17 cellular contexts compared by ENCODE assay signal in the genomic region with DNA sequence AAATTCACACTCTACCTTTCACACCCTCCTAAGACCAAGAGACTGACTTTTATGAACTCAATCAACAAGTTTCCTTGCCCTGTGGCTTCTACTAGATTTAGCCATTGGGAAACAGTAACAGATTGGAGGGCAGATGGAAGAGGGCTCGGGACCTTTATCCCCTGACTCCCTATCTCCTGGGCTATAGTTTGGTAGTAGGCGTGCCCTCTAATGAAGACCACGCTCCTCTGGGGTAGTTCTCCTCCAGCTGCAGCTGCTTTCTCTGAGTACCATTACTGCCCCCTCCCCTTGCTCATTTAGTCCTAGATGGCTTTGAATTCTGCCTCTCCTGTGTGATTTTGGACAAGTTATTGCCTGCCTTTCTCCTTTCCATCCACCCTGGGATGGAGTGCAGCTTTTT. TPM values are rescaled to one million over a fixed set of nuclear protein-coding genes. Genes with fewer than 3 reads are reported as not detected.
DNase-seq lines count a peak whose midpoint lies in the region; ATAC-seq and TF ChIP-seq lines count a peak whose summit lies in the region.
"Had no signal": no experiment of that assay in that cellular context is flagged by ENCODE, and none has a peak within 500 bp of the region (broad histone marks: within the 10 kb centered on the region; RNA-seq: fewer than 3 reads in every experiment).

No MANE protein-coding gene starts in this region.

- peak overlapping the region in 6 of 10 donors; percentile 1 to 79 (median 71) for H3K27ac ChIP-seq in heart right ventricle
- H3K27ac ChIP-seq in neural cell (ENCODE audit: low read length): peak overlapping the region; percentile 90
- H3K27ac ChIP-seq in thoracic aorta: peak overlapping the region; percentile 37 to 62
- H3K27ac ChIP-seq: C4-2B had no signal

- H3K36me3 ChIP-seq in heart right ventricle (no peaks in the 10 kb centered on the region), neural cell (ENCODE audit: insufficient read depth, low read length) (no peaks in the 10 kb centered on the region), thoracic aorta (no peaks in the 10 kb centered on the region)

- H4K20me1 ChIP-seq in neural cell (ENCODE audit: insufficient read depth): no peaks in the 10 kb centered on the region

- ATAC-seq in heart right ventricle (no peak), left ventricle myocardium superior (no peak), SK-N-SH treated with all-trans-retinoic acid at 6 μM for 48 hours (peak; percentile 31), thoracic aorta (ENCODE audit: insufficient number of reproducible peaks, low FRiP score, low read depth) (no peak), esophagus mucosa (no peak)

- H3K4me3 ChIP-seq in heart right ventricle (no peak overlapping the region), neural cell (ENCODE audit: low read length) (peak overlapping the region; percentile 15), thoracic aorta (no peak overlapping the region)

- no peak for DNase-seq in heart right ventricle
- no peak for DNase-seq in left ventricle myocardium superior
- DNase-seq in thoracic aorta (ENCODE audit: low spot score): no peak
- no peak for DNase-seq in NCI-H146 treated with DMSO at 0.1 percent for 48 hours (lab: John Stamatoyannopoulos, UW; ENCODE audit: unreplicated experiment)
- DNase-seq in NCI-H1105 (lab: John Stamatoyannopoulos, UW): no peak
- DNase-seq: GF-D8, HFFc6, NCI-H1092 treated with DMSO at 0.1 percent for 48 hours, NCI-H1694 treated with DMSO at 0.1 percent for 48 hours, NCI-H446, NCI-H748 treated with DMSO at 0.1 percent for 48 hours, OCI-M1, SHP77 treated with DMSO at 0.1 percent for 48 hours had no signal

- no peaks in the 10 kb centered on the region for H3K79me2 ChIP-seq in neural cell (replicated peaks; ENCODE audit: insufficient read depth, low read length)

- peaks cover 4% of the 10 kb centered on the region for H3F3A ChIP-seq in neural cell (ENCODE audit: insufficient read depth, low read length, poor library complexity, severe bottlenecking)

- no peak for TF ChIP-seq RAD21 in neural cell (conservative IDR thresholded peaks at IDR 0.05)

- peak overlapping the region; percentile 50 for H3K9ac ChIP-seq in neural cell (ENCODE audit: low read length)

- intact Hi-C loops in heart right ventricle (cut with DNase I) (loop anchor here in 1 of 10 donors (10.0 kb wide), 1 partner anchor 64 kb away; no protein-coding TSS in a partner anchor), left ventricle myocardium superior (cut with micrococcal nuclease) (no loop called here)

- H3K9me3 ChIP-seq in heart right ventricle: no peaks in the 10 kb centered on the region
- no peaks in the 10 kb centered on the region for H3K9me3 ChIP-seq in neural cell (ENCODE audit: low read length)
- no peaks in the 10 kb centered on the region for H3K9me3 ChIP-seq in thoracic aorta

- H3K27me3 ChIP-seq in heart right ventricle (no peaks in the 10 kb centered on the region), neural cell (ENCODE audit: insufficient read depth, low read depth, low read length) (no peaks in the 10 kb centered on the region), thoracic aorta (replicated peaks; ENCODE audit: insufficient read depth) (no peaks in the 10 kb centered on the region)

- peaks cover 0 to 29% (median 5%) of the 10 kb centered on the region in 9 donors for H3K4me1 ChIP-seq in heart right ventricle
- H3K4me1 ChIP-seq in thoracic aorta (ENCODE audit: control insufficient read depth in 1 of 2, low read depth in 2 of 2): peaks cover 11 to 19% of the 10 kb centered on the region in 2 donors

- no peak for TF ChIP-seq CTCF in heart right ventricle (IDR thresholded peaks at IDR 0.05)
- TF ChIP-seq CTCF in neural cell (IDR thresholded peaks at IDR 0.05; ENCODE audit: poor library complexity, severe bottlenecking): no peak
- TF ChIP-seq CTCF in thoracic aorta (IDR thresholded peaks at IDR 0.05): no peak

- peak overlapping the region; percentile 32 for H3K4me2 ChIP-seq in neural cell (ENCODE audit: low read length)

- H2AFZ ChIP-seq in neural cell (ENCODE audit: low read depth, low read length): no peak overlapping the region

- H3K9me2 ChIP-seq in neural cell (ENCODE audit: insufficient read depth, low read length): no peaks in the 10 kb centered on the region

- no peak for TF ChIP-seq EP300 in neural cell (conservative IDR thresholded peaks at IDR 0.05; ENCODE audit: poor library complexity, severe bottlenecking)

- 78 to 86% methylated on average over 3 of the region's 3 CpGs for WGBS in heart right ventricle, 2 donors

TF ChIP-seq in SK-N-SH treated with all-trans-retinoic acid at 6 μM for 48 hours, 23 proteins besides CTCF, POLR2A, EP300 and RAD21:
- TF ChIP-seq GLIS3 (CRISPR knock-in tag; IDR thresholded peaks at IDR 0.05) (peak; percentile 81; the same call in 1 of the 2 replicates), TOX (CRISPR knock-in tag; IDR thresholded peaks at IDR 0.05; ENCODE audit: borderline replicate concordance) (no peak), ZFP3 (CRISPR knock-in tag; IDR thresholded peaks at IDR 0.05) (peak; percentile 18; the same call in 1 of the 2 replicates), CSDC2 (CRISPR knock-in tag; IDR thresholded peaks at IDR 0.05) (peak; percentile 86)
- TF ChIP-seq, protein P1, sequence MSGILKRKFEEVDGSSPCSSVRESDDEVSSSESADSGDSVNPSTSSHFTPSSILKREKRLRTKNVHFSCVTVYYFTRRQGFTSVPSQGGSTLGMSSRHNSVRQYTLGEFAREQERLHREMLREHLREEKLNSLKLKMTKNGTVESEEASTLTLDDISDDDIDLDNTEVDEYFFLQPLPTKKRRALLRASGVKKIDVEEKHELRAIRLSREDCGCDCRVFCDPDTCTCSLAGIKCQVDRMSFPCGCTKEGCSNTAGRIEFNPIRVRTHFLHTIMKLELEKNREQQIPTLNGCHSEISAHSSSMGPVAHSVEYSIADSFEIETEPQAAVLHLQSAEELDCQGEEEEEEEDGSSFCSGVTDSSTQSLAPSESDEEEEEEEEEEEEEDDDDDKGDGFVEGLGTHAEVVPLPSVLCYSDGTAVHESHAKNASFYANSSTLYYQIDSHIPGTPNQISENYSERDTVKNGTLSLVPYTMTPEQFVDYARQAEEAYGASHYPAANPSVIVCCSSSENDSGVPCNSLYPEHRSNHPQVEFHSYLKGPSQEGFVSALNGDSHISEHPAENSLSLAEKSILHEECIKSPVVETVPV (CRISPR knock-in tag; IDR thresholded peaks at IDR 0.05): peak; percentile 57

TF ChIP-seq in neural cell, 6 proteins besides CTCF, POLR2A, EP300 and RAD21:
- no peak for TF ChIP-seq MXI1 (conservative IDR thresholded peaks at IDR 0.05; ENCODE audit: poor library complexity, severe bottlenecking)
- no peak for TF ChIP-seq SMC3 (conservative IDR thresholded peaks at IDR 0.05; ENCODE audit: poor library complexity)
- TF ChIP-seq EZH2 (IDR thresholded peaks at IDR 0.05; ENCODE audit: borderline replicate concordance, insufficient read depth, low read length, poor library complexity, severe bottlenecking): no peak
- no peak for TF ChIP-seq POLR2AphosphoS5 (IDR thresholded peaks at IDR 0.05)
- TF ChIP-seq, protein P2, sequence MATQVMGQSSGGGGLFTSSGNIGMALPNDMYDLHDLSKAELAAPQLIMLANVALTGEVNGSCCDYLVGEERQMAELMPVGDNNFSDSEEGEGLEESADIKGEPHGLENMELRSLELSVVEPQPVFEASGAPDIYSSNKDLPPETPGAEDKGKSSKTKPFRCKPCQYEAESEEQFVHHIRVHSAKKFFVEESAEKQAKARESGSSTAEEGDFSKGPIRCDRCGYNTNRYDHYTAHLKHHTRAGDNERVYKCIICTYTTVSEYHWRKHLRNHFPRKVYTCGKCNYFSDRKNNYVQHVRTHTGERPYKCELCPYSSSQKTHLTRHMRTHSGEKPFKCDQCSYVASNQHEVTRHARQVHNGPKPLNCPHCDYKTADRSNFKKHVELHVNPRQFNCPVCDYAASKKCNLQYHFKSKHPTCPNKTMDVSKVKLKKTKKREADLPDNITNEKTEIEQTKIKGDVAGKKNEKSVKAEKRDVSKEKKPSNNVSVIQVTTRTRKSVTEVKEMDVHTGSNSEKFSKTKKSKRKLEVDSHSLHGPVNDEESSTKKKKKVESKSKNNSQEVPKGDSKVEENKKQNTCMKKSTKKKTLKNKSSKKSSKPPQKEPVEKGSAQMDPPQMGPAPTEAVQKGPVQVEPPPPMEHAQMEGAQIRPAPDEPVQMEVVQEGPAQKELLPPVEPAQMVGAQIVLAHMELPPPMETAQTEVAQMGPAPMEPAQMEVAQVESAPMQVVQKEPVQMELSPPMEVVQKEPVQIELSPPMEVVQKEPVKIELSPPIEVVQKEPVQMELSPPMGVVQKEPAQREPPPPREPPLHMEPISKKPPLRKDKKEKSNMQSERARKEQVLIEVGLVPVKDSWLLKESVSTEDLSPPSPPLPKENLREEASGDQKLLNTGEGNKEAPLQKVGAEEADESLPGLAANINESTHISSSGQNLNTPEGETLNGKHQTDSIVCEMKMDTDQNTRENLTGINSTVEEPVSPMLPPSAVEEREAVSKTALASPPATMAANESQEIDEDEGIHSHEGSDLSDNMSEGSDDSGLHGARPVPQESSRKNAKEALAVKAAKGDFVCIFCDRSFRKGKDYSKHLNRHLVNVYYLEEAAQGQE (IDR thresholded peaks at IDR 0.05; ENCODE audit: borderline replicate concordance): no peak
- no peak for TF ChIP-seq TAF1 (IDR thresholded peaks at IDR 0.05; ENCODE audit: low read depth)

RNA-seq across cellular contexts. Expression of a gene that starts 33.3 kb away (rescaled TPM):
- total RNA-seq in heart right ventricle: 1 to 10 TPM; 1.1 to 5.5 (median 3.5) TPM
- 1 to 10 TPM in 1 of 2 donors, under 1 TPM in 1; 0.22 to 1.4 TPM for polyA plus RNA-seq in heart right ventricle
- 2.9 TPM for total RNA-seq in left ventricle myocardium superior
- 0.26 and 0.40 TPM in 2 replicates for polyA plus RNA-seq in neural cell
- 2.2 and 3.5 TPM in 2 replicates for polyA minus RNA-seq in neural cell
- total RNA-seq in thoracic aorta: 10 to 100 TPM; 26.9 to 27.5 TPM
- total RNA-seq in esophagus mucosa: 4.6 TPM
